In genomic region chr5:1383886-1384401, GRCh38 we compare ENCODE assay signal across 19 cellular contexts.
"Had no signal": no experiment of that assay in that cellular context is flagged by ENCODE, and none has a peak within 500 bp of the region (broad histone marks: within the 10 kb centered on the region; RNA-seq: fewer than 3 reads in every experiment).

No MANE protein-coding gene starts in this region.

- ATAC-seq: foreskin keratinocyte; left colon; naive thymus-derived CD4-positive, alpha-beta T cell had no signal

- H3K9me3 ChIP-seq: neutrophil, sigmoid colon, stomach had no signal

- H3K27ac ChIP-seq: coronary artery, foreskin keratinocyte, hepatocyte, neutrophil, sigmoid colon, skin epidermis, stomach had no signal

- DNase-seq: effector CD4-positive, alpha-beta T cell; endodermal cell; erythroblast; foreskin keratinocyte; head of caudate nucleus; left colon; mammary epithelial cell; naive thymus-derived CD4-positive, alpha-beta T cell; nephron progenitor cell; sigmoid colon; stimulated activated CD4-positive, alpha-beta T cell treated with anti-CD3 and anti-CD28 coated beads, Interleukin-12 subunit alpha, Interleukin-12 subunit beta, amount 100 ng/mL, for 4 hours; stimulated activated naive CD4-positive, alpha-beta T cell; stomach; substantia nigra; trophoblast cell had no signal

- H3K4me3 ChIP-seq: coronary artery, hepatocyte, sigmoid colon, skin epidermis, stomach had no signal

- H3K4me1 ChIP-seq: foreskin keratinocyte had no signal

- H3K36me3 ChIP-seq: neutrophil, sigmoid colon, stomach had no signal
